Comparison of ENCODE assay signal across 37 cellular contexts in the genomic region with DNA sequence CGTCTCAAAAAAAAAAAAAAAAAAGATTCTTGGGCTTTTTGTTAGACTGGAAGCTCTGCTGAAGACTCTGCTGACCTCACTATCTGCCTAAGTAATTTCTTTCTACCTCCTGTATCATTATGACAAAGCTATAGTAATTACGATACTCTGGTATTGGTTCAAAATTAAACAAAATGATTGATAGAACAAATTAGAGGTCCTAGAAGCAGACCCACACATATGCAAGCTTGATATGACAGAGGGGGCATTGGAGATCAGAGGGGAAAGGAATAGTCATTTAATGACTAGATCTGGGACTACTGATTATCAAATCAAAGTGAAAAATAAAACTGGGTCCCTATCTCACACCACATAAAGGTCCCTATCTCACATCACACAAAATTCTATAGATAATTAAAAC. TPM values are rescaled to one million over a fixed set of nuclear protein-coding genes. Genes with fewer than 3 reads are reported as not detected.
DNase-seq lines count a peak whose midpoint lies in the region; ATAC-seq, FAIRE-seq and TF ChIP-seq lines count a peak whose summit lies in the region.
"Had no signal": no experiment of that assay in that cellular context is flagged by ENCODE, and none has a peak within 500 bp of the region (broad histone marks: within the 10 kb centered on the region; RNA-seq: fewer than 3 reads in every experiment).

No MANE protein-coding gene starts in this region.

- TF ChIP-seq CTCF in GM12878 (IDR thresholded peaks at IDR 0.05 in 2 of 3, conservative IDR thresholded peaks at IDR 0.05 in 1 of 3; ENCODE audit: control insufficient read depth in 2 of 3, extremely low read depth in 1 of 3, insufficient read depth in 1 of 3, low read depth in 3 of 3, low read length in 3 of 3) (no peak), colonic mucosa (IDR thresholded peaks at IDR 0.05) (no peak)

- ATAC-seq in activated T-helper 17 cell treated with anti-CD3 and anti-CD28 coated beads, Interleukin-2, amount 50 U/mL, for 72 hours (replicated peaks): peak; percentile 47
- ATAC-seq in GM12878: no peak
- peak; percentile 90 for ATAC-seq in stimulated activated effector memory CD8-positive, alpha-beta T cell treated with anti-CD3 and anti-CD28 coated beads, Interleukin-12 subunit alpha, Interleukin-12 subunit beta, amount 100 ng/mL, for 72 hours
- ATAC-seq in HG03460 (IDR thresholded peaks at IDR 0.05; ENCODE audit: unreplicated experiment): no peak
- no peak for ATAC-seq in GM18520 (IDR thresholded peaks at IDR 0.05; ENCODE audit: unreplicated experiment)
- ATAC-seq: A549; CD8-positive, alpha-beta T cell had no signal

- no peaks in the 10 kb centered on the region for H3K27me3 Mint-ChIP-seq in activated T-helper 17 cell treated with anti-CD3 and anti-CD28 coated beads, Interleukin-2, amount 50 U/mL, for 72 hours
- H3K27me3 Mint-ChIP-seq: B cell; CD4-positive, alpha-beta memory T cell; CD4-positive, alpha-beta T cell; CD4-positive, CD25-positive, alpha-beta regulatory T cell; CD8-positive, alpha-beta memory T cell had no signal

- CTCF ChIA-PET in GM12878 (lab: Yijun Ruan, JAX): interaction anchor here (0.6 to 0.7 kb wide), 2 partner anchors 136 to 351 kb away, joined by 4 read pairs; no protein-coding TSS in a partner anchor

- H3K36me3 Mint-ChIP-seq in activated T-helper 17 cell treated with anti-CD3 and anti-CD28 coated beads, Interleukin-2, amount 50 U/mL, for 72 hours (ENCODE audit: low read depth): peaks cover 37% of the 10 kb centered on the region
- peaks cover 32% of the 10 kb centered on the region for H3K36me3 Mint-ChIP-seq in stimulated activated effector memory CD8-positive, alpha-beta T cell treated with anti-CD3 and anti-CD28 coated beads, Interleukin-12 subunit alpha, Interleukin-12 subunit beta, amount 100 ng/mL, for 72 hours

- H3K9me3 ChIP-seq in GM12878 (replicated peaks; ENCODE audit: control insufficient read depth, insufficient read depth, low read length): no peaks in the 10 kb centered on the region
- no peaks in the 10 kb centered on the region for H3K9me3 ChIP-seq in colonic mucosa
- H3K9me3 ChIP-seq: A549; BE2C; BLaER1; BLaER1 treated with 17β-estradiol and CSF1 and Interleukin-3, amounts not matched to agents 10 nM and 100 nM; Caco-2 had no signal

- H3K4me1 ChIP-seq in GM12878 (ENCODE audit: control insufficient read depth, insufficient read depth, low read length) (no peaks in the 10 kb centered on the region), colonic mucosa (no peaks in the 10 kb centered on the region)
- H3K4me1 ChIP-seq: A549; BE2C; BLaER1; BLaER1 treated with 17β-estradiol and CSF1 and Interleukin-3, amounts not matched to agents 10 nM and 100 nM; Caco-2 had no signal

- H3K9me3 Mint-ChIP-seq in activated T-helper 17 cell treated with anti-CD3 and anti-CD28 coated beads, Interleukin-2, amount 50 U/mL, for 72 hours: no peaks in the 10 kb centered on the region
- H3K9me3 Mint-ChIP-seq in stimulated activated effector memory CD8-positive, alpha-beta T cell treated with anti-CD3 and anti-CD28 coated beads, Interleukin-12 subunit alpha, Interleukin-12 subunit beta, amount 100 ng/mL, for 72 hours: no peaks in the 10 kb centered on the region
- H3K9me3 Mint-ChIP-seq: CD4-positive, alpha-beta T cell; CD4-positive, CD25-positive, alpha-beta regulatory T cell; CD8-positive, alpha-beta memory T cell; CD8-positive, alpha-beta T cell had no signal

- no peak for TF ChIP-seq RAD21 in GM12878 (IDR thresholded peaks at IDR 0.05; ENCODE audit: insufficient read depth, low read depth, low read length)

- no peak overlapping the region for H3K27ac Mint-ChIP-seq in activated T-helper 17 cell treated with anti-CD3 and anti-CD28 coated beads, Interleukin-2, amount 50 U/mL, for 72 hours
- H3K27ac Mint-ChIP-seq in stimulated activated effector memory CD8-positive, alpha-beta T cell treated with anti-CD3 and anti-CD28 coated beads, Interleukin-12 subunit alpha, Interleukin-12 subunit beta, amount 100 ng/mL, for 72 hours: no peak overlapping the region
- H3K27ac Mint-ChIP-seq: B cell; CD14-positive monocyte; CD4-positive, alpha-beta memory T cell; CD4-positive, alpha-beta T cell; CD4-positive, CD25-positive, alpha-beta regulatory T cell; CD8-positive, alpha-beta memory T cell; CD8-positive, alpha-beta T cell had no signal

- TF ChIP-seq EP300 in GM12878 (IDR thresholded peaks at IDR 0.05; ENCODE audit: borderline replicate concordance in 1 of 2, control insufficient read depth in 1 of 2, low read depth in 2 of 2, low read length in 2 of 2): no peak

- H4K20me1 ChIP-seq in GM12878 (ENCODE audit: control insufficient read depth, insufficient read depth): no peaks in the 10 kb centered on the region
- H4K20me1 ChIP-seq: BLaER1; BLaER1 treated with 17β-estradiol and CSF1 and Interleukin-3, amounts not matched to agents 10 nM and 100 nM had no signal

- no peak overlapping the region for H3K4me3 Mint-ChIP-seq in activated T-helper 17 cell treated with anti-CD3 and anti-CD28 coated beads, Interleukin-2, amount 50 U/mL, for 72 hours
- H3K4me3 Mint-ChIP-seq in stimulated activated effector memory CD8-positive, alpha-beta T cell treated with anti-CD3 and anti-CD28 coated beads, Interleukin-12 subunit alpha, Interleukin-12 subunit beta, amount 100 ng/mL, for 72 hours: no peak overlapping the region
- H3K4me3 Mint-ChIP-seq: B cell; CD14-positive monocyte; CD4-positive, alpha-beta memory T cell; CD4-positive, alpha-beta T cell; CD4-positive, CD25-positive, alpha-beta regulatory T cell; CD8-positive, alpha-beta memory T cell; CD8-positive, alpha-beta T cell had no signal

- no peak for TF ChIP-seq POLR2A in GM12878 (IDR thresholded peaks at IDR 0.05; ENCODE audit: low read depth, low read length)

- H3K4me1 Mint-ChIP-seq in activated T-helper 17 cell treated with anti-CD3 and anti-CD28 coated beads, Interleukin-2, amount 50 U/mL, for 72 hours: no peaks in the 10 kb centered on the region
- H3K4me1 Mint-ChIP-seq in stimulated activated effector memory CD8-positive, alpha-beta T cell treated with anti-CD3 and anti-CD28 coated beads, Interleukin-12 subunit alpha, Interleukin-12 subunit beta, amount 100 ng/mL, for 72 hours: no peaks in the 10 kb centered on the region
- H3K4me1 Mint-ChIP-seq: B cell; CD14-positive monocyte; CD4-positive, CD25-positive, alpha-beta regulatory T cell; CD8-positive, alpha-beta memory T cell had no signal

- no peak overlapping the region for H3K27ac ChIP-seq in GM12878 (ENCODE audit: control insufficient read depth, insufficient read depth)
- H3K27ac ChIP-seq in colonic mucosa: no peak overlapping the region
- H3K27ac ChIP-seq: 22Rv1; A549; BLaER1; BLaER1 treated with 17β-estradiol and CSF1 and Interleukin-3, amounts not matched to agents 10 nM and 100 nM; C4-2B had no signal

- no peak for FAIRE-seq in GM12878 (lab: Jason Lieb, UNC)
- FAIRE-seq: A204.1, A549, D721Med had no signal

- SMC1A ChIA-PET in GM12878 (lab: Charles Lee; ENCODE audit: uncharacterized antibody, unreplicated experiment): interaction anchor here (0.6 kb wide), 1 partner anchor 59 kb away, joined by 3 read pairs; no protein-coding TSS in a partner anchor

- no peak overlapping the region for H2AFZ ChIP-seq in GM12878 (ENCODE audit: control insufficient read depth, low read depth, low read length)

- POLR2A ChIA-PET in GM12878 (lab: Charles Lee): interaction anchor here (0.7 to 1.3 kb wide), 2 partner anchors 18 to 94 kb away, joined by 4 to 5 read pairs; no protein-coding TSS in a partner anchor

- RAD21 ChIA-PET in GM12878 (lab: Charles Lee; ENCODE audit: unreplicated experiment): no interaction called here

- H3K36me3 ChIP-seq in GM12878 (ENCODE audit: control insufficient read depth in 2 of 2, insufficient read depth in 2 of 2, low read length in 1 of 2) (no peaks in the 10 kb centered on the region; a peak in 1 of 4 replicates), colonic mucosa (no peaks in the 10 kb centered on the region)
- H3K36me3 ChIP-seq: BE2C had no signal

- H3K27me3 ChIP-seq in GM12878 (replicated peaks in 1 of 2; ENCODE audit: control insufficient read depth in 2 of 2, insufficient read depth in 2 of 2, low read length in 1 of 2): no peaks in the 10 kb centered on the region
- no peaks in the 10 kb centered on the region for H3K27me3 ChIP-seq in colonic mucosa
- H3K27me3 ChIP-seq: BE2C; BLaER1; BLaER1 treated with 17β-estradiol and CSF1 and Interleukin-3, amounts not matched to agents 10 nM and 100 nM had no signal

- WGBS in GM12878 (ENCODE audit: insufficient coverage, insufficient replicate concordance, low lambda C conversion rate, missing lambda C conversion rate): 50% methylated on average over 1 of the region's 2 CpGs

- no peak overlapping the region for H3K9ac ChIP-seq in GM12878 (ENCODE audit: control insufficient read depth, insufficient read depth, low read length)
- H3K9ac ChIP-seq in colonic mucosa (ENCODE audit: low read depth in 2 of 2, low read length in 2 of 2): no peak overlapping the region
- H3K9ac ChIP-seq: BLaER1; BLaER1 treated with 17β-estradiol and CSF1 and Interleukin-3, amounts not matched to agents 10 nM and 100 nM had no signal

- H3K4me3 ChIP-seq in GM12878: no peak overlapping the region
- no peak overlapping the region for H3K4me3 ChIP-seq in colonic mucosa
- H3K4me3 ChIP-seq: A549; BLaER1; BLaER1 treated with 17β-estradiol and CSF1 and Interleukin-3, amounts not matched to agents 10 nM and 100 nM had no signal

- H3K4me2 ChIP-seq in GM12878 (ENCODE audit: control insufficient read depth, insufficient read depth): no peak overlapping the region
- H3K4me2 ChIP-seq: A549; BLaER1; BLaER1 treated with 17β-estradiol and CSF1 and Interleukin-3, amounts not matched to agents 10 nM and 100 nM had no signal

- no peaks in the 10 kb centered on the region for H3K79me2 ChIP-seq in GM12878 (ENCODE audit: control insufficient read depth, insufficient read depth, low read length)

- in situ Hi-C loops in GM12878 (cut with MboI): no loop called here

- intact Hi-C loops in GM12878 (cut with micrococcal nuclease; ENCODE audit: unreplicated experiment): no loop called here
- intact Hi-C loops in colonic mucosa (cut with DNase I): no loop called here

- BruUV-seq in GM12878 (replicated peaks; lab: Mats Ljungman, UMichigan): no TSS peak

- no peak for DNase-seq in GM12878 (ENCODE audit: low read depth, low spot score)
- DNase-seq in dedifferentiated amniotic fluid mesenchymal stem cell (ENCODE audit: extremely low spot score): peak; percentile 8
- no peak for DNase-seq in stimulated activated effector memory CD8-positive, alpha-beta T cell treated with anti-CD3 and anti-CD28 coated beads, Interleukin-12 subunit alpha, Interleukin-12 subunit beta, amount 100 ng/mL, for 72 hours (ENCODE audit: low spot score in 2 of 2)
- no peak for DNase-seq in activated CD4-positive, alpha-beta T cell treated with anti-CD3 and anti-CD28 coated beads for 48 hours
- no peak for DNase-seq in colonic mucosa
- DNase-seq: 8988T; ACHN; AML-193; BE2C; C1 segment of cervical spinal cord; Caco-2; Calu3; CD4-positive, alpha-beta memory T cell; CD4-positive, alpha-beta T cell; CD4-positive, CD25-positive, alpha-beta regulatory T cell; CD8-positive, alpha-beta memory T cell; CD8-positive, alpha-beta T cell; COR-L47; DMS 273 treated with DMSO at 0.1 percent for 48 hours; DMS153; DMS53; DMS79; DMS79 treated with DMSO at 0.1 percent for 48 hours; DND-41; EL had no signal

RNA-seq across cellular contexts. Expression of gene AP3B2, which starts 21.9 kb away (rescaled TPM):
- total RNA-seq in activated T-helper 17 cell treated with anti-CD3 and anti-CD28 coated beads, Interleukin-2, amount 50 U/mL, for 72 hours: 1 to 10 TPM in 1 of 2 donors, under 1 TPM in 1; 0.41 to 1.5 TPM
- not detected in 2 replicates for total RNA-seq in GM12878 (2013; cell fraction: nucleolus; rRNA removed)
- total RNA-seq in GM12878 (2014; rRNA removed): not detected in 2 replicates
- total RNA-seq in GM12878 (2014; rRNA removed; fragmentation: Illumina TruSeq; extraction: Trizol): not detected in 2 replicates
- total RNA-seq in GM12878 (2021): not detected in 2 replicates
- polyA plus RNA-seq in GM12878 (2011; ENCODE audit: low read depth): not detected
- polyA plus RNA-seq in GM12878 (2011; rRNA removed): not detected in 2 replicates
- polyA plus RNA-seq in GM12878 (2011; cell fraction: cytosol; rRNA removed): not detected in 2 replicates
- not detected in 2 replicates for polyA plus RNA-seq in GM12878 (2011; cell fraction: nucleus; rRNA removed)
- 0.03 and 0.12 TPM in 2 replicates for polyA plus RNA-seq in GM12878 (2012)
- not detected in 2 replicates for polyA plus RNA-seq in GM12878 (2014; fragmentation: Illumina TruSeq; extraction: Trizol)
- not detected for polyA plus RNA-seq in GM12878 (2014; fragmentation: Nextera tagmentation; extraction: Ambion mirVana)
- polyA plus RNA-seq in GM12878 (2014; rRNA removed): not detected in 2 replicates
- not detected for polyA plus RNA-seq in GM12878 (2016; fragmentation: Nextera tagmentation; extraction: Ambion mirVana)
- not detected in 2 replicates for polyA minus RNA-seq in GM12878 (2011; rRNA and poly(A)+ RNA removed)
- polyA minus RNA-seq in GM12878 (2011; cell fraction: cytosol; rRNA and poly(A)+ RNA removed): not detected in 2 replicates
- not detected in 2 replicates for polyA minus RNA-seq in GM12878 (2011; cell fraction: nucleus; rRNA and poly(A)+ RNA removed)
- 1 to 10 TPM in 1 of 2 donors, under 1 TPM in 1; 0.82 to 1.2 TPM for total RNA-seq in colonic mucosa
- polyA plus RNA-seq: CD4-positive, alpha-beta memory T cell; CD8-positive, alpha-beta memory T cell had no signal

Comparison
In these comparisons a context has a peak if more than half of its experiments do, and no peak if none do; other contexts are left out.
1. ATAC-seq: peak in activated T-helper 17 cell treated with anti-CD3 and anti-CD28 coated beads, Interleukin-2, amount 50 U/mL, for 72 hours (single experiment) and stimulated activated effector memory CD8-positive, alpha-beta T cell treated with anti-CD3 and anti-CD28 coated beads, Interleukin-12 subunit alpha, Interleukin-12 subunit beta, amount 100 ng/mL, for 72 hours (single experiment); none in GM12878 (single experiment), HG03460 (single experiment) and GM18520 (single experiment).